22 cellular contexts compared by ENCODE assay signal in the genomic region with DNA sequence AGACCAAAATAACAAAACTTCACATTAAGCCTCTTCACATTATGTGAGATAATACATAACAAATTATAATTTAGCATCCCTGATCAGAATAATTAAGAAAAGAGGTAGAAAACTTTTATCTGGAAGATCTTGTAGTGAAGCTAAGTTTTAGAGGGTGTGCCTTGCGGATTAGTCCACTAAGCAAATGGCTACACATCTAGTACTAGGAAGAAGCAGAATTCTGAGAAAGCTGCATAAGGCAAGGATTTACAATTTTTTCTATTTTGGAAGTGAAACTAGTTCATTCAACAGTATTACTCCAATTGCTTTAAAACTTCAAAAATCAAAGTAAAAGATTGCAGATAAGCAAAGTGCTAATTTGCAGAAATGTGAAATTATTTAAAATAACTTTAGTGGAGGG. TPM values are rescaled to one million over a fixed set of nuclear protein-coding genes. Genes with fewer than 3 reads are reported as not detected.
DNase-seq lines count a peak whose midpoint lies in the region; ATAC-seq and TF ChIP-seq lines count a peak whose summit lies in the region.
"Had no signal": no experiment of that assay in that cellular context is flagged by ENCODE, and none has a peak within 500 bp of the region (broad histone marks: within the 10 kb centered on the region; RNA-seq: fewer than 3 reads in every experiment).

No MANE protein-coding gene starts in this region.

- H3K4me1 ChIP-seq in breast epithelium, result peaks cover 0 to 16% of the 10 kb centered on the region in 2 donors
- H3K4me1 ChIP-seq in foreskin keratinocyte, result peaks cover 39% of the 10 kb centered on the region

- H3K27ac Mint-ChIP-seq in MCF 10A (ENCODE audit: low read depth, unreplicated experiment), result peak overlapping the region; percentile 95
- H3K27ac Mint-ChIP-seq in type B pancreatic cell, result no peak overlapping the region
- H3K27ac Mint-ChIP-seq: activated CD8-positive, alpha-beta T cell treated with anti-CD3 and anti-CD28 coated beads for 36 hours; activated naive CD4-positive, alpha-beta T cell treated with anti-CD3 and anti-CD28 coated beads, Interleukin-2, amount 10 ng/mL, durations not matched to agents 7 days and 5 days; effector memory CD8-positive, alpha-beta T cell had no signal

- peak overlapping the region; percentile 50 for H3K4me3 Mint-ChIP-seq in MCF 10A (ENCODE audit: unreplicated experiment)
- H3K4me3 Mint-ChIP-seq in type B pancreatic cell, result peak overlapping the region; percentile 75
- H3K4me3 Mint-ChIP-seq: activated CD8-positive, alpha-beta T cell treated with anti-CD3 and anti-CD28 coated beads for 36 hours; activated naive CD4-positive, alpha-beta T cell treated with anti-CD3 and anti-CD28 coated beads, Interleukin-2, amount 10 ng/mL, durations not matched to agents 7 days and 5 days; effector memory CD8-positive, alpha-beta T cell had no signal

- H3K9me3 Mint-ChIP-seq in MCF 10A (ENCODE audit: unreplicated experiment), result no peaks in the 10 kb centered on the region
- H3K9me3 Mint-ChIP-seq in type B pancreatic cell, result no peaks in the 10 kb centered on the region
- H3K9me3 Mint-ChIP-seq: activated CD8-positive, alpha-beta T cell treated with anti-CD3 and anti-CD28 coated beads for 36 hours; effector memory CD8-positive, alpha-beta T cell had no signal

- DNase-seq in MCF 10A (ENCODE audit: unreplicated experiment) (no peak), breast epithelium (ENCODE audit: low spot score in 2 of 2) (no peak), SK-N-MC (ENCODE audit: low read depth, low spot score) (no peak), foreskin keratinocyte (no peak), type B pancreatic cell (ENCODE audit: extremely low spot score, unreplicated experiment) (no peak), mucosa of gallbladder (ENCODE audit: low spot score) (no peak)
- no peak for DNase-seq in stimulated activated CD4-positive, alpha-beta T cell treated with anti-CD3 and anti-CD28 coated beads, Interleukin-4, amount 100 ng/mL, for 1 hour
- DNase-seq: activated CD8-positive, alpha-beta T cell treated with anti-CD3 and anti-CD28 coated beads for 36 hours; activated naive CD4-positive, alpha-beta T cell treated with anti-CD3 and anti-CD28 coated beads, Interleukin-2, amount 10 ng/mL, durations not matched to agents 7 days and 5 days; effector memory CD8-positive, alpha-beta T cell; EL; left colon; MG63; midbrain; NCI-H2171 treated with DMSO at 0.1 percent for 48 hours; spleen; stimulated activated CD4-positive, alpha-beta T cell treated with anti-CD3 and anti-CD28 coated beads, Interleukin-4, amount 100 ng/mL, for 4 hours; upper lobe of right lung had no signal

- CTCF ChIA-PET in MCF 10A (lab: Yijun Ruan, JAX), result interaction anchor here (0.8 to 8.0 kb wide), 9 partner anchors 16 to 452 kb away, joined by 3 to 168 read pairs (median 7); partner anchors contain the start of gene C1orf116

- H3K36me3 Mint-ChIP-seq in MCF 10A (ENCODE audit: insufficient read depth, unreplicated experiment) (peaks cover 63% of the 10 kb centered on the region), type B pancreatic cell (peaks cover 10% of the 10 kb centered on the region)

- H3K4me1 Mint-ChIP-seq in MCF 10A (ENCODE audit: insufficient read depth, unreplicated experiment) (peaks cover 60% of the 10 kb centered on the region), type B pancreatic cell (ENCODE audit: unreplicated experiment) (peaks cover 49% of the 10 kb centered on the region)

- H3K27me3 ChIP-seq in breast epithelium (no peaks in the 10 kb centered on the region), foreskin keratinocyte (no peaks in the 10 kb centered on the region)
- H3K27me3 ChIP-seq: MG63, neutrophil, spleen, upper lobe of right lung had no signal

- no peak overlapping the region for H3K4me3 ChIP-seq in breast epithelium
- H3K4me3 ChIP-seq in SK-N-MC, result no peak overlapping the region
- H3K4me3 ChIP-seq: MG63, spleen, upper lobe of right lung had no signal

- intact Hi-C loops in MCF 10A (cut with micrococcal nuclease), result no loop called here
- intact Hi-C loops in breast epithelium (cut with DNase I; ENCODE audit: low total_unique reads), result no loop called here

- H3K36me3 ChIP-seq in breast epithelium (no peaks in the 10 kb centered on the region), SK-N-MC (ENCODE audit: insufficient read depth, low read length) (peaks cover 36% of the 10 kb centered on the region)

- TF ChIP-seq CTCF in MCF 10A (IDR thresholded peaks at IDR 0.05; ENCODE audit: unreplicated experiment) (no peak), breast epithelium (IDR thresholded peaks at IDR 0.05) (no peak), foreskin keratinocyte (conservative IDR thresholded peaks at IDR 0.05) (no peak), type B pancreatic cell (conservative IDR thresholded peaks at IDR 0.05) (no peak)

- no peaks in the 10 kb centered on the region for H3K27me3 Mint-ChIP-seq in MCF 10A (ENCODE audit: insufficient read depth, unreplicated experiment)
- H3K27me3 Mint-ChIP-seq in type B pancreatic cell, result no peaks in the 10 kb centered on the region
- H3K27me3 Mint-ChIP-seq: activated CD8-positive, alpha-beta T cell treated with anti-CD3 and anti-CD28 coated beads for 36 hours; activated naive CD4-positive, alpha-beta T cell treated with anti-CD3 and anti-CD28 coated beads, Interleukin-2, amount 10 ng/mL, durations not matched to agents 7 days and 5 days; effector memory CD8-positive, alpha-beta T cell had no signal

- no peak for TF ChIP-seq POLR2A in breast epithelium (IDR thresholded peaks at IDR 0.05)

- H3K9me3 ChIP-seq in breast epithelium, result no peaks in the 10 kb centered on the region
- H3K9me3 ChIP-seq in SK-N-MC (ENCODE audit: low read depth, low read length), result no peaks in the 10 kb centered on the region
- H3K9me3 ChIP-seq: MG63, neutrophil, spleen, upper lobe of right lung had no signal

- no peak for ATAC-seq in foreskin keratinocyte
- ATAC-seq in HG02852 (IDR thresholded peaks at IDR 0.05; ENCODE audit: unreplicated experiment), result no peak
- ATAC-seq: activated CD8-positive, alpha-beta T cell treated with anti-CD3 and anti-CD28 coated beads for 36 hours; effector memory CD8-positive, alpha-beta T cell; left colon; upper lobe of right lung had no signal

- H3K27ac ChIP-seq in breast epithelium (no peak overlapping the region), SK-N-MC (no peak overlapping the region), foreskin keratinocyte (peak overlapping the region; percentile 21)
- H3K27ac ChIP-seq: neutrophil, spleen, upper lobe of right lung had no signal

- BruUV-seq in MCF 10A (replicated peaks; lab: Mats Ljungman, UMichigan), result no TSS peak

- H3K9ac ChIP-seq in SK-N-MC (ENCODE audit: insufficient read length), result peak overlapping the region; percentile 18

- POLR2A ChIA-PET in MCF 10A (lab: Yijun Ruan, JAX), result interaction anchor here (0.7 to 33.4 kb wide), 12 partner anchors 10 to 452 kb away, joined by 3 to 2100 read pairs (median 5); partner anchors contain the start of genes C1orf116 and CD55

RNA-seq across cellular contexts. Expression of gene YOD1, which starts 3.5 kb away (rescaled TPM):
- 19.2 and 24.2 TPM in 2 replicates for total RNA-seq in MCF 10A (2022)
- total RNA-seq in breast epithelium, result 10 to 100 TPM in 1 of 3 donors, 1 to 10 TPM in 2; 6.9 to 13.3 (median 9.2) TPM
- 9.3 and 9.6 TPM in 2 replicates for total RNA-seq in foreskin keratinocyte
- polyA plus RNA-seq in foreskin keratinocyte, result 1.8 and 2.3 TPM in 2 replicates
- 12.3 and 15.0 TPM in 2 replicates for total RNA-seq in type B pancreatic cell (ENCODE audit: low replicate concordance)
- 4.5 TPM for total RNA-seq in mucosa of gallbladder

RNA-seq across cellular contexts. Expression of gene PFKFB2, which starts 5.5 kb away (rescaled TPM):
- total RNA-seq in MCF 10A (2022), result 21.1 and 22.0 TPM in 2 replicates
- total RNA-seq in breast epithelium, result 10 to 100 TPM in 1 of 3 donors, 1 to 10 TPM in 2; 7.5 to 13.2 (median 8.2) TPM
- total RNA-seq in foreskin keratinocyte, result 12.1 and 12.5 TPM in 2 replicates
- 2.6 and 3.1 TPM in 2 replicates for polyA plus RNA-seq in foreskin keratinocyte
- 18.7 and 31.4 TPM in 2 replicates for total RNA-seq in type B pancreatic cell (ENCODE audit: low replicate concordance)
- 17.9 TPM for total RNA-seq in mucosa of gallbladder

RNA-seq across cellular contexts. Expression of gene C1orf116, which starts 15.0 kb away (rescaled TPM):
- total RNA-seq in MCF 10A (2022) (35.4 and 35.5 TPM in 2 replicates), breast epithelium (10 to 100 TPM in 1 of 3 donors, 1 to 10 TPM in 1, under 1 TPM in 1; under 0.01 to 22.2 (median 5.6) TPM), foreskin keratinocyte (76.9 and 78.2 TPM in 2 replicates), type B pancreatic cell (ENCODE audit: low replicate concordance) (50.4 and 108 TPM in 2 replicates), mucosa of gallbladder (45.1 TPM)
- polyA plus RNA-seq in foreskin keratinocyte, result 56.6 and 69.5 TPM in 2 replicates
- total RNA-seq: T-helper 1 cell treated with Interleukin-12 subunit alpha and Interleukin-12 subunit beta and Interleukin-4 antibody, amounts not matched to agents 30 ng/mL and 1 ng/mL, for 36 hours had no signal
- polyA plus RNA-seq: BJ had no signal

RNA-seq across cellular contexts. Expression of gene C4BPB, which starts 41.1 kb away (rescaled TPM):
- not detected in 2 replicates for total RNA-seq in MCF 10A (2022)
- 1 to 10 TPM in 1 of 3 donors, under 1 TPM in 2; 0.80 to 3.1 (median 0.98) TPM for total RNA-seq in breast epithelium
- total RNA-seq in foreskin keratinocyte, result not detected in 2 replicates
- not detected in 2 replicates for polyA plus RNA-seq in foreskin keratinocyte
- 0.36 and 4.4 TPM in 2 replicates for total RNA-seq in type B pancreatic cell (ENCODE audit: low replicate concordance)
- total RNA-seq in mucosa of gallbladder, result 4.1 TPM
- polyA plus RNA-seq: BJ had no signal

RNA-seq across cellular contexts. Expression of gene C4BPA, which starts 56.5 kb away (rescaled TPM):
- total RNA-seq in MCF 10A (2022), result not detected in 2 replicates
- 1 to 10 TPM in 2 of 3 donors, not detected in 1; 6.4 to 7.5 TPM for total RNA-seq in breast epithelium
- not detected in 2 replicates for total RNA-seq in foreskin keratinocyte
- polyA plus RNA-seq in foreskin keratinocyte, result not detected in 2 replicates
- 0.87 and 6.8 TPM in 2 replicates for total RNA-seq in type B pancreatic cell (ENCODE audit: low replicate concordance)
- total RNA-seq in mucosa of gallbladder, result 2.3 TPM
- total RNA-seq: activated CD8-positive, alpha-beta T cell treated with anti-CD3 and anti-CD28 coated beads for 36 hours; T-helper 1 cell treated with Interleukin-12 subunit alpha and Interleukin-12 subunit beta and Interleukin-4 antibody, amounts not matched to agents 30 ng/mL and 1 ng/mL, for 36 hours had no signal
- polyA plus RNA-seq: BJ had no signal
